ENCODE assay signal across 17 cellular contexts in the genomic region with DNA sequence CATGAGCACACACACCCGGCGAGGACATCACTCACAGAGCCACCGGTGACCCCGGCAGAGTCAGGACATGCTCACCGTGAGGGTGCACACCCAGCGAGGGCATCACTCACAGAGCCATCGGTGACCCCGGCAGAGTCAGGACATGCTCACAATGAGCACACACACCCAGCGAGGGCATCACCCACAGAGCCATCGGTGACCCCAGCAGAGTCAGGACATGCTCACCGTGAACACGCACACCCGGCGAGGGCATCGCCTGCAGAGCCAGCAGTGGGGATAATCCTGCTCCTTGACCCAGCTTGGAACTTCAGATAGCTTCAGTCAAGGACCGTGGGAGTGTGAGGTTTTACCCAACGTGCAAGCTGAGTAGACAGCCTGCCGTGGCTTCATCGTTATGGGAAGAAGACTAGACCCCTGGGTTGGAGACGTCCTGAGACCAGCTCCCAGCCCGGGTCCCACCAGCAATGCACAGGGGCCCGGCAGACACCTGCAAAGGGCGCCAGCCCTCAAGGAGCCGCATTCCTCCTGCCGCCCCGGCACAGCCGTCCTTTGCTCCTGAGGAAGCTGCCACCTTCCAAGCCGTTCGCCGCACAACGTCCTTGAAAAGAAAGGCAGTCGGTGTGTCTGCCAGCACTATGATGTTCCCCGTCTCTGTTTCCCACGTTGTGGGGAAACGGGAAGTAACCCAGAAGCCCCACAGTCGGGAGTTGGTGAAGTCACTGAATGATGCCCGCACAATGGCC.
DNase-seq lines count a peak whose midpoint lies in the region; ATAC-seq and TF ChIP-seq lines count a peak whose summit lies in the region.
"Had no signal": no experiment of that assay in that cellular context is flagged by ENCODE, and none has a peak within 500 bp of the region (broad histone marks: within the 10 kb centered on the region; RNA-seq: fewer than 3 reads in every experiment).

No MANE protein-coding gene starts in this region.

- H3K27ac ChIP-seq in right atrium auricular region (no peak overlapping the region), endodermal cell (ENCODE audit: low read depth, low read length) (no peak overlapping the region)
- H3K27ac ChIP-seq: lower lobe of right lung had no signal

- TF ChIP-seq CTCF in right atrium auricular region (IDR thresholded peaks at IDR 0.05) = no peak
- TF ChIP-seq CTCF in endodermal cell (conservative IDR thresholded peaks at IDR 0.05) = no peak

- no peak overlapping the region for H3K4me3 ChIP-seq in right atrium auricular region
- no peak overlapping the region for H3K4me3 ChIP-seq in endodermal cell (ENCODE audit: low read length)
- H3K4me3 ChIP-seq: lower lobe of right lung had no signal

- ATAC-seq in left cardiac atrium = no peak
- ATAC-seq: lower lobe of right lung; stimulated activated naive CD8-positive, alpha-beta T cell treated with anti-CD3 and anti-CD28 coated beads, Interleukin-15, amount 100 ng/mL, for 72 hours had no signal

- H3K27ac Mint-ChIP-seq in endodermal cell = no peak overlapping the region
- H3K27ac Mint-ChIP-seq: activated naive CD4-positive, alpha-beta T cell treated with anti-CD3 and anti-CD28 coated beads for 36 hours; CD4-positive, CD25-positive, alpha-beta regulatory T cell; stimulated activated naive CD8-positive, alpha-beta T cell treated with anti-CD3 and anti-CD28 coated beads, Interleukin-15, amount 100 ng/mL, for 72 hours had no signal

- H3K4me1 Mint-ChIP-seq in endodermal cell = peaks cover 1% of the 10 kb centered on the region
- H3K4me1 Mint-ChIP-seq: CD4-positive, CD25-positive, alpha-beta regulatory T cell had no signal

- H3K4me1 ChIP-seq in right atrium auricular region (peaks cover 0 to 12% of the 10 kb centered on the region in 2 donors), endodermal cell (ENCODE audit: control insufficient read depth, insufficient read depth, low read length) (no peaks in the 10 kb centered on the region)
- H3K4me1 ChIP-seq: lower lobe of right lung had no signal

- intact Hi-C loops in left cardiac atrium (cut with DNase I) = no loop called here

- no peak overlapping the region for H3K9ac ChIP-seq in endodermal cell (ENCODE audit: extremely low read depth, low read length, poor library complexity, severe bottlenecking)

- H3K36me3 ChIP-seq in right atrium auricular region (no peaks in the 10 kb centered on the region), endodermal cell (ENCODE audit: control insufficient read depth, insufficient read depth, low read length) (no peaks in the 10 kb centered on the region)
- H3K36me3 ChIP-seq: lower lobe of right lung had no signal

- H3K9me3 ChIP-seq in right atrium auricular region (no peaks in the 10 kb centered on the region), endodermal cell (ENCODE audit: control insufficient read depth, low read length) (no peaks in the 10 kb centered on the region)
- H3K9me3 ChIP-seq: lower lobe of right lung had no signal

- WGBS in endodermal cell (ENCODE audit: insufficient coverage in 1 of 2, insufficient read length in 1 of 2), 2 experiments = 94 to 96% methylated on average over 34 to 37 of the region's 37 CpGs

- H3K27me3 Mint-ChIP-seq in endodermal cell (ENCODE audit: insufficient read depth) = no peaks in the 10 kb centered on the region

- no peak overlapping the region for H3K4me3 Mint-ChIP-seq in endodermal cell
- H3K4me3 Mint-ChIP-seq: activated naive CD4-positive, alpha-beta T cell treated with anti-CD3 and anti-CD28 coated beads for 36 hours; CD4-positive, CD25-positive, alpha-beta regulatory T cell; stimulated activated naive CD8-positive, alpha-beta T cell treated with anti-CD3 and anti-CD28 coated beads, Interleukin-15, amount 100 ng/mL, for 72 hours had no signal

- peak; percentile 48 for DNase-seq in right atrium auricular region (ENCODE audit: low spot score)
- DNase-seq in left cardiac atrium = no peak
- peak; percentile 33 for DNase-seq in endodermal cell
- peak; percentile 8 for DNase-seq in retina
- DNase-seq in SHP77 treated with DMSO at 0.1 percent for 48 hours (lab: John Stamatoyannopoulos, UW) = no peak
- no peak for DNase-seq in NK-92 (lab: John Stamatoyannopoulos, UW; ENCODE audit: unreplicated experiment)
- no peak for DNase-seq in NCI-H510A (lab: John Stamatoyannopoulos, UW)
- no peak for DNase-seq in DMS53 treated with DMSO at 0.1 percent for 48 hours (lab: John Stamatoyannopoulos, UW; ENCODE audit: unreplicated experiment)
- DNase-seq: activated naive CD4-positive, alpha-beta T cell treated with anti-CD3 and anti-CD28 coated beads for 36 hours; CD4-positive, CD25-positive, alpha-beta regulatory T cell; DMS53; KG1; lower lobe of right lung; NCI-H2029; NCI-H446 treated with DMSO at 0.1 percent for 48 hours; occipital lobe had no signal

- no peaks in the 10 kb centered on the region for H3K27me3 ChIP-seq in right atrium auricular region
- H3K27me3 ChIP-seq in endodermal cell (ENCODE audit: control insufficient read depth, insufficient read depth, low read length, poor library complexity, severe bottlenecking) = no peaks in the 10 kb centered on the region

- peaks cover 10% of the 10 kb centered on the region for H3K9me3 Mint-ChIP-seq in endodermal cell

- H3K36me3 Mint-ChIP-seq in endodermal cell (ENCODE audit: low read depth) = no peaks in the 10 kb centered on the region
- H3K36me3 Mint-ChIP-seq: CD4-positive, CD25-positive, alpha-beta regulatory T cell had no signal

Comparison
In these comparisons a context has a peak if more than half of its experiments do, and no peak if none do; other contexts are left out.
1. DNase-seq: peak in right atrium auricular region (single experiment), endodermal cell (single experiment) and retina (single experiment); none in left cardiac atrium (single experiment), SHP77 treated with DMSO at 0.1 percent for 48 hours (single experiment), NK-92 (single experiment), NCI-H510A (single experiment) and DMS53 treated with DMSO at 0.1 percent for 48 hours (single experiment).